18 cellular contexts compared by ENCODE assay signal in the genomic region with DNA sequence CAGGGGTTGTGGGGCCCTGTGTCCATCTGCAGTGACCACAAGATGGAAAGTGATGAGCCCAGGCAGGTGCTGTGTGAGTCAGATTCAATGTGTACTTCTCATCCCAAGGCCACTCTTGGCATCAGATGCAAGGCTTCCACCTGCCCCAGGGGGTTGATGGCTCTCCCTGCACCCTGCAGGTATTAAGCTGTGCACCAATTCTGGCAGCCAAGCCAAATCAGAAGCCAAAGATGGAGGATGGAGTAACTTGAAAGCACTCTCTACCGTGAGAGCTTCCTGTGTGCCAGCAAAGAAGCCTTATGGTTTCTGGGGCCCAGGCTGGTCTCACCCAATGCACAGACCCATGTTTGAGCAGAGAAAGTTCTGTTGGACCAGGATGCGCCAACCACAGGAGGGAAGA.
"Had no signal": no experiment of that assay in that cellular context is flagged by ENCODE, and none has a peak within 500 bp of the region (broad histone marks: within the 10 kb centered on the region; RNA-seq: fewer than 3 reads in every experiment).

No MANE protein-coding gene starts in this region.

- H3K27ac Mint-ChIP-seq: activated B cell treated with CpG ODN at 0.5 μM for 24 hours; activated T-helper 17 cell treated with anti-CD3 and anti-CD28 coated beads, Interleukin-2, amount 50 U/mL, for 72 hours; memory B cell had no signal

- H3K9me3 ChIP-seq: adrenal gland, neutrophil, uterus had no signal

- H2AFZ ChIP-seq: hepatocyte had no signal

- H3K36me3 ChIP-seq: adrenal gland, cardiac muscle cell, neutrophil, tibial nerve, uterus had no signal

- ATAC-seq: activated T-helper 17 cell treated with anti-CD3 and anti-CD28 coated beads, Interleukin-2, amount 50 U/mL, for 72 hours; left ventricle myocardium superior; naive thymus-derived CD8-positive, alpha-beta T cell had no signal

- DNase-seq: activated B cell treated with CpG ODN at 0.5 μM for 24 hours; activated CD4-positive, alpha-beta T cell treated with anti-CD3 and anti-CD28 coated beads for 48 hours; activated naive CD4-positive, alpha-beta T cell treated with anti-CD3 and anti-CD28 coated beads, Interleukin-2, amount 50 U/mL, for 16 hours; adrenal gland; left ventricle myocardium superior; naive thymus-derived CD8-positive, alpha-beta T cell; stimulated activated CD4-positive, alpha-beta T cell treated with anti-CD3 and anti-CD28 coated beads, Interleukin-15, amount 100 ng/mL, for 24 hours; stimulated activated CD4-positive, alpha-beta T cell treated with anti-CD3 and anti-CD28 coated beads, Interleukin-4, amount 100 ng/mL, for 24 hours; stimulated activated naive CD4-positive, alpha-beta T cell; T-helper 2 cell; uterus had no signal

- H3K4me1 ChIP-seq: adrenal gland, uterus had no signal

- H3K4me2 ChIP-seq: hepatocyte had no signal

- H3K79me2 ChIP-seq: hepatocyte had no signal

- H3K27me3 ChIP-seq: adrenal gland, cardiac muscle cell, hepatocyte, neutrophil, tibial nerve, uterus had no signal

- H3K4me3 ChIP-seq: adrenal gland, cardiac muscle cell, hepatocyte, skin epidermis, tibial nerve, uterus had no signal

- H3K27ac ChIP-seq: adrenal gland, cardiac muscle cell, hepatocyte, neutrophil, skin epidermis, tibial nerve, uterus had no signal
